8 cellular contexts compared by ENCODE assay signal in genomic region chr5:10987881-10988504, GRCh38.
DNase-seq lines count a peak whose midpoint lies in the region; FAIRE-seq and TF ChIP-seq lines count a peak whose summit lies in the region.

No MANE protein-coding gene starts in this region.

- H3K27me3 Mint-ChIP-seq in H9 (ENCODE audit: low read depth), result peaks cover 26% of the 10 kb centered on the region

- WGBS in H9 (ENCODE audit: extremely low coverage, insufficient read length, low lambda C conversion rate), result no CpG with 5 or more reads among the region's 18 CpGs
- WGBS in lower leg skin, 2 donors, result 12% methylated on average over 18 of the region's 18 CpGs

- no peaks in the 10 kb centered on the region for H3K9me2 ChIP-seq in Loucy (replicated peaks; ENCODE audit: low read depth, low read length)

- H3K4ac ChIP-seq in H9 (ENCODE audit: low read depth, low read length), result no peak overlapping the region

- H2BK15ac ChIP-seq in H9 (ENCODE audit: low read depth, low read length), result no peak overlapping the region

- H3K36me3 ChIP-seq in Loucy (ENCODE audit: insufficient read depth, low read length) (no peaks in the 10 kb centered on the region), bronchial epithelial cell (ENCODE audit: control insufficient read depth, insufficient read depth, low read length) (no peaks in the 10 kb centered on the region)

- intact Hi-C loops in lower leg skin (cut with DNase I; ENCODE audit: low total_unique reads), result no loop called here

- H3F3A ChIP-seq in Loucy (ENCODE audit: low read depth), result no peaks in the 10 kb centered on the region

- no peak overlapping the region; a peak in 2 of 7 replicates for H3K27ac Mint-ChIP-seq in H9

- H3K56ac ChIP-seq in H9 (ENCODE audit: insufficient read length, low read depth, low read length), result no peak overlapping the region

- no peaks in the 10 kb centered on the region for H3K23me2 ChIP-seq in H9 (ENCODE audit: insufficient read length, low read depth, low read length, poor library complexity, severe bottlenecking)

- H3K27me3 ChIP-seq in H9 (ENCODE audit: insufficient read depth, low read length), result no peaks in the 10 kb centered on the region
- no peaks in the 10 kb centered on the region for H3K27me3 ChIP-seq in Loucy (ENCODE audit: insufficient read depth, low read length, poor library complexity, severe bottlenecking)
- H3K27me3 ChIP-seq in bronchial epithelial cell (ENCODE audit: control insufficient read depth, insufficient read depth, low read length), result no peaks in the 10 kb centered on the region

- no peak overlapping the region for H2AK5ac ChIP-seq in H9 (ENCODE audit: insufficient read length, low read length)

- H3T11ph ChIP-seq in H9 (ENCODE audit: low read length), result no peak overlapping the region

- H4K8ac ChIP-seq in H9 (replicated peaks; ENCODE audit: insufficient read length, low read depth, low read length), result no peak overlapping the region

- H2BK120ac ChIP-seq in H9 (ENCODE audit: low read depth, low read length, poor library complexity, severe bottlenecking), result no peak overlapping the region

- H2AFZ ChIP-seq in H9 (ENCODE audit: low read length) (no peak overlapping the region), Loucy (ENCODE audit: low read length) (0 out of 2 replicates have a peak overlapping the region, but pooled peaks have one; percentile 6)

- FAIRE-seq in bronchial epithelial cell (lab: Jason Lieb, UNC), result no peak

- DNase-seq in H9, result peak; percentile 91
- peak; percentile 3 for DNase-seq in bronchial epithelial cell (ENCODE audit: low read depth)
- DNase-seq in lower leg skin (ENCODE audit: low spot score in 2 of 2), result peak; percentile 36 to 90
- DNase-seq in stimulated activated CD8-positive, alpha-beta memory T cell treated with anti-CD3 and anti-CD28 coated beads, Interleukin-2, amount 100 ng/mL, for 48 hours (ENCODE audit: low read depth in 2 of 2), result peak; percentile 62 to 65
- no peak for DNase-seq in mesenteric fat pad (ENCODE audit: low spot score)

- no peak overlapping the region for H4K91ac ChIP-seq in H9 (ENCODE audit: insufficient read length, low read depth, low read length)

- H3K14ac ChIP-seq in H9 (ENCODE audit: insufficient read depth, low read length), result no peak overlapping the region

- no peak for TF ChIP-seq POLR2A in lower leg skin (IDR thresholded peaks at IDR 0.05)

- H2BK5ac ChIP-seq in H9 (ENCODE audit: insufficient read length, low read length), result no peak overlapping the region

- H4K5ac ChIP-seq in H9 (ENCODE audit: insufficient read length, low read depth, low read length), result no peak overlapping the region

- TF ChIP-seq CTCF in GM12875 (IDR thresholded peaks at IDR 0.05; ENCODE audit: borderline replicate concordance, insufficient read depth, low read depth, low read length) (peak; percentile 93), H9 (conservative IDR thresholded peaks at IDR 0.05) (peak; percentile 96), Loucy (conservative IDR thresholded peaks at IDR 0.05; ENCODE audit: low read length) (peak; percentile 81), VCaP (conservative IDR thresholded peaks at IDR 0.05) (peak; percentile 95), bronchial epithelial cell (IDR thresholded peaks at IDR 0.05; ENCODE audit: insufficient read depth, low read length, severe bottlenecking) (peak; percentile 71), lower leg skin (IDR thresholded peaks at IDR 0.05) (no peak)

- H3K79me2 ChIP-seq in H9 (ENCODE audit: insufficient read depth, low read length) (no peaks in the 10 kb centered on the region), Loucy (ENCODE audit: insufficient read depth, low read length) (no peaks in the 10 kb centered on the region)

- no peaks in the 10 kb centered on the region; a peak in 1 of 5 replicates for H3K9me3 Mint-ChIP-seq in H9

- H3K18ac ChIP-seq in H9 (ENCODE audit: insufficient read length, low read depth, low read length), result no peak overlapping the region

- H2BK20ac ChIP-seq in H9 (ENCODE audit: low read depth, low read length, poor library complexity, severe bottlenecking), result no peak overlapping the region

- H3K79me1 ChIP-seq in H9 (ENCODE audit: insufficient read depth, low read depth, low read length, poor library complexity, severe bottlenecking), result no peaks in the 10 kb centered on the region

- H3K9ac ChIP-seq in H9 (ENCODE audit: extremely low read depth, insufficient read length, low read length) (no peak overlapping the region), Loucy (ENCODE audit: low read depth, low read length, poor library complexity, severe bottlenecking) (no peak overlapping the region)

- no peaks in the 10 kb centered on the region for H3K36me3 Mint-ChIP-seq in H9 (ENCODE audit: insufficient read depth in 1 of 3, low read depth in 3 of 3)

- no peak overlapping the region for H3K4me3 ChIP-seq in GM12875 (ENCODE audit: low read depth, low read length)
- H3K4me3 ChIP-seq in Loucy (ENCODE audit: low read length, poor library complexity, severe bottlenecking), result no peak overlapping the region
- H3K4me3 ChIP-seq in bronchial epithelial cell (ENCODE audit: low read depth, low read length), result no peak overlapping the region
- H3K4me3 ChIP-seq in lower leg skin (ENCODE audit: low read depth, poor library complexity, severe bottlenecking), result no peak overlapping the region

- H2BK12ac ChIP-seq in H9 (ENCODE audit: insufficient read length, low read depth, low read length), result no peak overlapping the region

- peaks cover 10 to 23% of the 10 kb centered on the region in 2 experiments for H3K4me1 Mint-ChIP-seq in H9

- H3K4me2 ChIP-seq in H9 (ENCODE audit: insufficient read depth, insufficient read length, low read length), result peak overlapping the region; percentile 43
- H3K4me2 ChIP-seq in Loucy (ENCODE audit: low read depth, low read length, poor library complexity, severe bottlenecking), result peak overlapping the region; percentile 49

- H3K9me3 ChIP-seq in H9 (ENCODE audit: control insufficient read depth, low read depth, low read length) (no peaks in the 10 kb centered on the region), Loucy (ENCODE audit: insufficient read depth, low read depth, low read length) (no peaks in the 10 kb centered on the region)

- no peak overlapping the region for H3K27ac ChIP-seq in H9 (ENCODE audit: insufficient read length, low read depth, low read length)
- peak overlapping the region; percentile 20; the same call in 1 of the 2 replicates for H3K27ac ChIP-seq in VCaP

- H4K20me1 ChIP-seq in H9 (ENCODE audit: control insufficient read depth, insufficient read depth, insufficient read length) (no peaks in the 10 kb centered on the region), Loucy (ENCODE audit: insufficient read depth, low read length, poor library complexity, severe bottlenecking) (no peaks in the 10 kb centered on the region)

- peak overlapping the region; percentile 30 to 58; a peak in 2 of 5 replicates for H3K4me3 Mint-ChIP-seq in H9

- H3K23ac ChIP-seq in H9 (ENCODE audit: insufficient read length, low read depth, low read length), result no peak overlapping the region

- H3K4me1 ChIP-seq in H9 (ENCODE audit: insufficient read depth, low read length) (no peaks in the 10 kb centered on the region), Loucy (ENCODE audit: insufficient read depth, low read length, poor library complexity, severe bottlenecking) (peaks cover 10% of the 10 kb centered on the region)

Comparison
In these comparisons a context has a peak if more than half of its experiments do, and no peak if none do; other contexts are left out.
1. CTCF ChIP-seq: peak in GM12875 (single experiment), H9 (single experiment), Loucy (single experiment), VCaP (single experiment) and bronchial epithelial cell (single experiment); none in lower leg skin (0 of 3).